ENCODE assay signal across 1 cellular context in the genomic region with DNA sequence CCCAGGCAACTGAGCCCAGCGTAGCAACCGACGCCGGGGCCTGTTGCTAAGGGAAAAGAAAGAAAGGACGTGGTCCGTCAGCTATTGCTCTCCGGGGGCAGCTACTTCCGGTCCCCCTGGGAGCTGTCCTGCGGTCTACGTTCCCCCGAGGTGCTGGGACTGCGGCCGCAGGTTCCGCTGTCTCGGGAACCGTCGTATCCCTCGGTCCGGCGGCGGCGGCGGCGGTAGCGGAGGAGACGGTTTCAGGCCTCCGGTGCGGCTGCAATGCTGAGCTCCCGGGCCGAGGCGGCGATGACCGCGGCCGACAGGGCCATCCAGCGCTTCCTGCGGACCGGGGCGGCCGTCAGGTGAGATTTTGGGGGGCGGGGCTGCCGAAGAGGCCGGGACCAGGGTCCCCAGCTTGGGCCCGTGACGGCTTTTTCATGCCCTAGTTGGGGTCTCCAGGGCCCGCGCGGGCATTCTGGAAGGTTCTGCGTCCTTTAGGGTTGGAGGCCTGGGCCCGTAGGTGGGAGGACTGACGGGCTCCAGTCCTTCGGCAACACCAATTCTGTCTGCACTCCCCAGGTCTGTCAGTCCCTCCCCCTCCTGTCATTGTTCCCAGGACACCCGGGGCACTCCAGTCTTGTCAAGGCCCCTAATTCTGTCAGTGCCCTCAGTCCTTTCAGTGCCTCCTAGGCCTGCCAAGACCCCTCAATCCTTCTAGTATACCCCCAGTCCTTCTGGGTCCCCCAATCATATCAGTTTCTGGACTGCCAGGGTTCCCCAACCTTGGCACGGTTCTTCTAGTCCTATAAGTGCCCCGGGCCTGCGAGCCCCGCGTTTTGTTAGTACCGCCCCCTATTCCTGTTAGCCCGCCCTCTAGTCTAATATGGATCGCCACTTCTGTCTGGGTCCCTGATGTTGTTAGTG.
TF ChIP-seq lines count a peak whose summit lies in the region.

A gene with protein sequence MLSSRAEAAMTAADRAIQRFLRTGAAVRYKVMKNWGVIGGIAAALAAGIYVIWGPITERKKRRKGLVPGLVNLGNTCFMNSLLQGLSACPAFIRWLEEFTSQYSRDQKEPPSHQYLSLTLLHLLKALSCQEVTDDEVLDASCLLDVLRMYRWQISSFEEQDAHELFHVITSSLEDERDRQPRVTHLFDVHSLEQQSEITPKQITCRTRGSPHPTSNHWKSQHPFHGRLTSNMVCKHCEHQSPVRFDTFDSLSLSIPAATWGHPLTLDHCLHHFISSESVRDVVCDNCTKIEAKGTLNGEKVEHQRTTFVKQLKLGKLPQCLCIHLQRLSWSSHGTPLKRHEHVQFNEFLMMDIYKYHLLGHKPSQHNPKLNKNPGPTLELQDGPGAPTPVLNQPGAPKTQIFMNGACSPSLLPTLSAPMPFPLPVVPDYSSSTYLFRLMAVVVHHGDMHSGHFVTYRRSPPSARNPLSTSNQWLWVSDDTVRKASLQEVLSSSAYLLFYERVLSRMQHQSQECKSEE (plus strand): TSS at position 162 of the 909 bp plus-strand sequence. CDS start 103 bp downstream, at position 265.

TF ChIP-seq in K562, 482 proteins besides CTCF, POLR2A, EP300 and RAD21 (continued from another document and continues in another):
- TF ChIP-seq, protein P1, sequence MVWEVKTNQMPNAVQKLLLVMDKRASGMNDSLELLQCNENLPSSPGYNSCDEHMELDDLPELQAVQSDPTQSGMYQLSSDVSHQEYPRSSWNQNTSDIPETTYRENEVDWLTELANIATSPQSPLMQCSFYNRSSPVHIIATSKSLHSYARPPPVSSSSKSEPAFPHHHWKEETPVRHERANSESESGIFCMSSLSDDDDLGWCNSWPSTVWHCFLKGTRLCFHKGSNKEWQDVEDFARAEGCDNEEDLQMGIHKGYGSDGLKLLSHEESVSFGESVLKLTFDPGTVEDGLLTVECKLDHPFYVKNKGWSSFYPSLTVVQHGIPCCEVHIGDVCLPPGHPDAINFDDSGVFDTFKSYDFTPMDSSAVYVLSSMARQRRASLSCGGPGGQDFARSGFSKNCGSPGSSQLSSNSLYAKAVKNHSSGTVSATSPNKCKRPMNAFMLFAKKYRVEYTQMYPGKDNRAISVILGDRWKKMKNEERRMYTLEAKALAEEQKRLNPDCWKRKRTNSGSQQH (CRISPR knock-in tag; IDR thresholded peaks at IDR 0.05): no peak; the same call in 1 of the 2 replicates
- TF ChIP-seq EWSR1 (IDR thresholded peaks at IDR 0.05; ENCODE audit: borderline replicate concordance, low read depth, partially characterized antibody) (no peak), CREBBP (IDR thresholded peaks at IDR 0.05; ENCODE audit: low read depth, low read length) (no peak), ZNF124 (CRISPR knock-in tag; IDR thresholded peaks at IDR 0.05) (no peak), SOX6 (IDR thresholded peaks at IDR 0.05) (peak; percentile 63; the same call in 1 of the 2 replicates), RBM22 (IDR thresholded peaks at IDR 0.05; ENCODE audit: low read depth, low read length, poor library complexity, severe bottlenecking) (peak; percentile 90), KAT2B (IDR thresholded peaks at IDR 0.05; ENCODE audit: low read depth, low read length) (no peak), CBFA2T2 (conservative IDR thresholded peaks at IDR 0.05) (no peak), JUND (IDR thresholded peaks at IDR 0.05; ENCODE audit: borderline replicate concordance, low read depth, low read length) (peak; percentile 61), JUND (tag; IDR thresholded peaks at IDR 0.05; ENCODE audit: borderline replicate concordance, low read depth, low read length) (peak; percentile 41; the same call in 1 of the 3 replicates), ADNP (tag; IDR thresholded peaks at IDR 0.05) (no peak), TAF1 (IDR thresholded peaks at IDR 0.05; ENCODE audit: control insufficient read depth, extremely low read depth, insufficient read depth, low read length, severe bottlenecking) (peak; percentile 84), KLF6 (CRISPR knock-in tag; IDR thresholded peaks at IDR 0.05; ENCODE audit: borderline replicate concordance) (0 out of 2 replicates have a peak, but pooled peaks have one; percentile 42), NCOR1 (IDR thresholded peaks at IDR 0.05) (0 out of 2 replicates have a peak, but pooled peaks have one; percentile 30), IFI16 (CRISPR knock-in tag; IDR thresholded peaks at IDR 0.05) (no peak), TEAD1 (CRISPR knock-in tag; IDR thresholded peaks at IDR 0.05) (peak; percentile 55 to 76; a peak in 1 of 4 replicates), SRF (CRISPR knock-in tag; IDR thresholded peaks at IDR 0.05) (peak in 1 of 2 experiments; percentile 40; a peak in 1 of 4 replicates), TCF7 (IDR thresholded peaks at IDR 0.05; ENCODE audit: borderline replicate concordance) (0 out of 2 replicates have a peak, but pooled peaks have one; percentile 47), ZNF274 (IDR thresholded peaks at IDR 0.05; ENCODE audit: borderline replicate concordance, low read depth, low read length) (no peak), SMAD4 (CRISPR knock-in tag; conservative IDR thresholded peaks at IDR 0.05) (peak; percentile 80), BRCA1 (IDR thresholded peaks at IDR 0.05) (no peak), BRCA1 (CRISPR knock-in tag; IDR thresholded peaks at IDR 0.05) (no peak)
- TF ChIP-seq, protein P2, sequence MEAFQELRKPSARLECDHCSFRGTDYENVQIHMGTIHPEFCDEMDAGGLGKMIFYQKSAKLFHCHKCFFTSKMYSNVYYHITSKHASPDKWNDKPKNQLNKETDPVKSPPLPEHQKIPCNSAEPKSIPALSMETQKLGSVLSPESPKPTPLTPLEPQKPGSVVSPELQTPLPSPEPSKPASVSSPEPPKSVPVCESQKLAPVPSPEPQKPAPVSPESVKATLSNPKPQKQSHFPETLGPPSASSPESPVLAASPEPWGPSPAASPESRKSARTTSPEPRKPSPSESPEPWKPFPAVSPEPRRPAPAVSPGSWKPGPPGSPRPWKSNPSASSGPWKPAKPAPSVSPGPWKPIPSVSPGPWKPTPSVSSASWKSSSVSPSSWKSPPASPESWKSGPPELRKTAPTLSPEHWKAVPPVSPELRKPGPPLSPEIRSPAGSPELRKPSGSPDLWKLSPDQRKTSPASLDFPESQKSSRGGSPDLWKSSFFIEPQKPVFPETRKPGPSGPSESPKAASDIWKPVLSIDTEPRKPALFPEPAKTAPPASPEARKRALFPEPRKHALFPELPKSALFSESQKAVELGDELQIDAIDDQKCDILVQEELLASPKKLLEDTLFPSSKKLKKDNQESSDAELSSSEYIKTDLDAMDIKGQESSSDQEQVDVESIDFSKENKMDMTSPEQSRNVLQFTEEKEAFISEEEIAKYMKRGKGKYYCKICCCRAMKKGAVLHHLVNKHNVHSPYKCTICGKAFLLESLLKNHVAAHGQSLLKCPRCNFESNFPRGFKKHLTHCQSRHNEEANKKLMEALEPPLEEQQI (IDR thresholded peaks at IDR 0.05): peak; percentile 85; the same call in 1 of the 2 replicates
- TF ChIP-seq, protein P3, sequence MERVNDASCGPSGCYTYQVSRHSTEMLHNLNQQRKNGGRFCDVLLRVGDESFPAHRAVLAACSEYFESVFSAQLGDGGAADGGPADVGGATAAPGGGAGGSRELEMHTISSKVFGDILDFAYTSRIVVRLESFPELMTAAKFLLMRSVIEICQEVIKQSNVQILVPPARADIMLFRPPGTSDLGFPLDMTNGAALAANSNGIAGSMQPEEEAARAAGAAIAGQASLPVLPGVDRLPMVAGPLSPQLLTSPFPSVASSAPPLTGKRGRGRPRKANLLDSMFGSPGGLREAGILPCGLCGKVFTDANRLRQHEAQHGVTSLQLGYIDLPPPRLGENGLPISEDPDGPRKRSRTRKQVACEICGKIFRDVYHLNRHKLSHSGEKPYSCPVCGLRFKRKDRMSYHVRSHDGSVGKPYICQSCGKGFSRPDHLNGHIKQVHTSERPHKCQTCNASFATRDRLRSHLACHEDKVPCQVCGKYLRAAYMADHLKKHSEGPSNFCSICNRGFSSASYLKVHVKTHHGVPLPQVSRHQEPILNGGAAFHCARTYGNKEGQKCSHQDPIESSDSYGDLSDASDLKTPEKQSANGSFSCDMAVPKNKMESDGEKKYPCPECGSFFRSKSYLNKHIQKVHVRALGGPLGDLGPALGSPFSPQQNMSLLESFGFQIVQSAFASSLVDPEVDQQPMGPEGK (CRISPR knock-in tag; IDR thresholded peaks at IDR 0.05; ENCODE audit: borderline replicate concordance): no peak
- TF ChIP-seq, protein P4, sequence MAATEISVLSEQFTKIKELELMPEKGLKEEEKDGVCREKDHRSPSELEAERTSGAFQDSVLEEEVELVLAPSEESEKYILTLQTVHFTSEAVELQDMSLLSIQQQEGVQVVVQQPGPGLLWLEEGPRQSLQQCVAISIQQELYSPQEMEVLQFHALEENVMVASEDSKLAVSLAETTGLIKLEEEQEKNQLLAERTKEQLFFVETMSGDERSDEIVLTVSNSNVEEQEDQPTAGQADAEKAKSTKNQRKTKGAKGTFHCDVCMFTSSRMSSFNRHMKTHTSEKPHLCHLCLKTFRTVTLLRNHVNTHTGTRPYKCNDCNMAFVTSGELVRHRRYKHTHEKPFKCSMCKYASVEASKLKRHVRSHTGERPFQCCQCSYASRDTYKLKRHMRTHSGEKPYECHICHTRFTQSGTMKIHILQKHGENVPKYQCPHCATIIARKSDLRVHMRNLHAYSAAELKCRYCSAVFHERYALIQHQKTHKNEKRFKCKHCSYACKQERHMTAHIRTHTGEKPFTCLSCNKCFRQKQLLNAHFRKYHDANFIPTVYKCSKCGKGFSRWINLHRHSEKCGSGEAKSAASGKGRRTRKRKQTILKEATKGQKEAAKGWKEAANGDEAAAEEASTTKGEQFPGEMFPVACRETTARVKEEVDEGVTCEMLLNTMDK (IDR thresholded peaks at IDR 0.05; ENCODE audit: borderline replicate concordance, insufficient read depth, low read depth, low read length, poor library complexity, severe bottlenecking): no peak
- TF ChIP-seq, protein P5, sequence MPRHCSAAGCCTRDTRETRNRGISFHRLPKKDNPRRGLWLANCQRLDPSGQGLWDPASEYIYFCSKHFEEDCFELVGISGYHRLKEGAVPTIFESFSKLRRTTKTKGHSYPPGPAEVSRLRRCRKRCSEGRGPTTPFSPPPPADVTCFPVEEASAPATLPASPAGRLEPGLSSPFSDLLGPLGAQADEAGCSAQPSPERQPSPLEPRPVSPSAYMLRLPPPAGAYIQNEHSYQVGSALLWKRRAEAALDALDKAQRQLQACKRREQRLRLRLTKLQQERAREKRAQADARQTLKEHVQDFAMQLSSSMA (CRISPR knock-in tag; IDR thresholded peaks at IDR 0.05): peak; percentile 84
- TF ChIP-seq, protein P6, sequence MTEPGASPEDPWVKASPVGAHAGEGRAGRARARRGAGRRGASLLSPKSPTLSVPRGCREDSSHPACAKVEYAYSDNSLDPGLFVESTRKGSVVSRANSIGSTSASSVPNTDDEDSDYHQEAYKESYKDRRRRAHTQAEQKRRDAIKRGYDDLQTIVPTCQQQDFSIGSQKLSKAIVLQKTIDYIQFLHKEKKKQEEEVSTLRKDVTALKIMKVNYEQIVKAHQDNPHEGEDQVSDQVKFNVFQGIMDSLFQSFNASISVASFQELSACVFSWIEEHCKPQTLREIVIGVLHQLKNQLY (CRISPR knock-in tag; conservative IDR thresholded peaks at IDR 0.05): no peak
- TF ChIP-seq, protein P7, sequence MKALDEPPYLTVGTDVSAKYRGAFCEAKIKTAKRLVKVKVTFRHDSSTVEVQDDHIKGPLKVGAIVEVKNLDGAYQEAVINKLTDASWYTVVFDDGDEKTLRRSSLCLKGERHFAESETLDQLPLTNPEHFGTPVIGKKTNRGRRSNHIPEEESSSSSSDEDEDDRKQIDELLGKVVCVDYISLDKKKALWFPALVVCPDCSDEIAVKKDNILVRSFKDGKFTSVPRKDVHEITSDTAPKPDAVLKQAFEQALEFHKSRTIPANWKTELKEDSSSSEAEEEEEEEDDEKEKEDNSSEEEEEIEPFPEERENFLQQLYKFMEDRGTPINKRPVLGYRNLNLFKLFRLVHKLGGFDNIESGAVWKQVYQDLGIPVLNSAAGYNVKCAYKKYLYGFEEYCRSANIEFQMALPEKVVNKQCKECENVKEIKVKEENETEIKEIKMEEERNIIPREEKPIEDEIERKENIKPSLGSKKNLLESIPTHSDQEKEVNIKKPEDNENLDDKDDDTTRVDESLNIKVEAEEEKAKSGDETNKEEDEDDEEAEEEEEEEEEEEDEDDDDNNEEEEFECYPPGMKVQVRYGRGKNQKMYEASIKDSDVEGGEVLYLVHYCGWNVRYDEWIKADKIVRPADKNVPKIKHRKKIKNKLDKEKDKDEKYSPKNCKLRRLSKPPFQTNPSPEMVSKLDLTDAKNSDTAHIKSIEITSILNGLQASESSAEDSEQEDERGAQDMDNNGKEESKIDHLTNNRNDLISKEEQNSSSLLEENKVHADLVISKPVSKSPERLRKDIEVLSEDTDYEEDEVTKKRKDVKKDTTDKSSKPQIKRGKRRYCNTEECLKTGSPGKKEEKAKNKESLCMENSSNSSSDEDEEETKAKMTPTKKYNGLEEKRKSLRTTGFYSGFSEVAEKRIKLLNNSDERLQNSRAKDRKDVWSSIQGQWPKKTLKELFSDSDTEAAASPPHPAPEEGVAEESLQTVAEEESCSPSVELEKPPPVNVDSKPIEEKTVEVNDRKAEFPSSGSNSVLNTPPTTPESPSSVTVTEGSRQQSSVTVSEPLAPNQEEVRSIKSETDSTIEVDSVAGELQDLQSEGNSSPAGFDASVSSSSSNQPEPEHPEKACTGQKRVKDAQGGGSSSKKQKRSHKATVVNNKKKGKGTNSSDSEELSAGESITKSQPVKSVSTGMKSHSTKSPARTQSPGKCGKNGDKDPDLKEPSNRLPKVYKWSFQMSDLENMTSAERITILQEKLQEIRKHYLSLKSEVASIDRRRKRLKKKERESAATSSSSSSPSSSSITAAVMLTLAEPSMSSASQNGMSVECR (CRISPR knock-in tag; IDR thresholded peaks at IDR 0.05): peak; percentile 93
- TF ChIP-seq, protein P8, sequence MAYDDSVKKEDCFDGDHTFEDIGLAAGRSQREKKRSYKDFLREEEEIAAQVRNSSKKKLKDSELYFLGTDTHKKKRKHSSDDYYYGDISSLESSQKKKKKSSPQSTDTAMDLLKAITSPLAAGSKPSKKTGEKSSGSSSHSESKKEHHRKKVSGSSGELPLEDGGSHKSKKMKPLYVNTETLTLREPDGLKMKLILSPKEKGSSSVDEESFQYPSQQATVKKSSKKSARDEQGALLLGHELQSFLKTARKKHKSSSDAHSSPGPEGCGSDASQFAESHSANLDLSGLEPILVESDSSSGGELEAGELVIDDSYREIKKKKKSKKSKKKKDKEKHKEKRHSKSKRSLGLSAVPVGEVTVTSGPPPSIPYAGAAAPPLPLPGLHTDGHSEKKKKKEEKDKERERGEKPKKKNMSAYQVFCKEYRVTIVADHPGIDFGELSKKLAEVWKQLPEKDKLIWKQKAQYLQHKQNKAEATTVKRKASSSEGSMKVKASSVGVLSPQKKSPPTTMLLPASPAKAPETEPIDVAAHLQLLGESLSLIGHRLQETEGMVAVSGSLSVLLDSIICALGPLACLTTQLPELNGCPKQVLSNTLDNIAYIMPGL (CRISPR knock-in tag; IDR thresholded peaks at IDR 0.05): peak; percentile 82; the same call in 1 of the 2 replicates
- TF ChIP-seq, protein P9, sequence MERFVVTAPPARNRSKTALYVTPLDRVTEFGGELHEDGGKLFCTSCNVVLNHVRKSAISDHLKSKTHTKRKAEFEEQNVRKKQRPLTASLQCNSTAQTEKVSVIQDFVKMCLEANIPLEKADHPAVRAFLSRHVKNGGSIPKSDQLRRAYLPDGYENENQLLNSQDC (CRISPR knock-in tag; IDR thresholded peaks at IDR 0.05): peak; percentile 96; the same call in 1 of the 2 replicates
- TF ChIP-seq, protein P10, sequence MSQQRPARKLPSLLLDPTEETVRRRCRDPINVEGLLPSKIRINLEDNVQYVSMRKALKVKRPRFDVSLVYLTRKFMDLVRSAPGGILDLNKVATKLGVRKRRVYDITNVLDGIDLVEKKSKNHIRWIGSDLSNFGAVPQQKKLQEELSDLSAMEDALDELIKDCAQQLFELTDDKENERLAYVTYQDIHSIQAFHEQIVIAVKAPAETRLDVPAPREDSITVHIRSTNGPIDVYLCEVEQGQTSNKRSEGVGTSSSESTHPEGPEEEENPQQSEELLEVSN (IDR thresholded peaks at IDR 0.05; ENCODE audit: borderline replicate concordance in 1 of 2, extremely low read depth in 1 of 2, insufficient read depth in 1 of 2, insufficient read length in 1 of 2, low read depth in 1 of 2, low read length in 1 of 2, poor library complexity in 1 of 2, severe bottlenecking in 1 of 2): no peak
